Comparison of ENCODE assay signal across 18 cellular contexts in the genomic region with DNA sequence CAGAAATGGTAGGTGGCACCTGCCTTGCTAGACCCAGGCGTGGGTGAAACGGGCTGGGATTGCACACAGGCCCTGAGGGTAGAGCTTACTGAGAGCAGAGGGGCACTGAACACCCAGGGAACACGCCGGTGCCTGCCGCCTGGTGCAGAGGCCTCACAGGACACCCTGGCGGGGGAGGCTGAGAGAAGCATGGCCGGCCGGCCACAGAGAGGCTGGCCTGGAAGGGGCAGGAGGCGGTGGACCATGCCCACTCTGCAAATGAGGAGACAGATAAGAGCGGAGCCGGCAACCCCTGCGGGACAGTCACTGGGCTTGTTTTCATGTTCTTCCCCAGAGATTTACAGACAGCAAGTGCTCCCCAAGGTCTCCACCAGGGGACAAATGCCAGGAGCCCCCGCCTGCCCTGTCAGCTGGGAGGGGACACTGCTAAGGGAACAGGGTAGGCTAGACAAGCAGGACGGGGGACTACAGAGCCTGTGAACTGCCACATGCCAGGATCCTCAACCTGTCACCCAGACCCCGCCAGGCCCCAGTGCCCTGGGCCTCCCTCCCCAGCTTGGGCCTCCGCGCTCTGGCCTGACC. TPM values are rescaled to one million over a fixed set of nuclear protein-coding genes. Genes with fewer than 3 reads are reported as not detected.
DNase-seq lines count a peak whose midpoint lies in the region; ATAC-seq and TF ChIP-seq lines count a peak whose summit lies in the region.
"Had no signal": no experiment of that assay in that cellular context is flagged by ENCODE, and none has a peak within 500 bp of the region (broad histone marks: within the 10 kb centered on the region; RNA-seq: fewer than 3 reads in every experiment).

No MANE protein-coding gene starts in this region.

- no peak for DNase-seq in activated naive CD8-positive, alpha-beta T cell treated with anti-CD3 and anti-CD28 coated beads, Interleukin-2, amount 10 ng/mL, durations not matched to agents 7 days and 5 days
- DNase-seq in activated naive CD8-positive, alpha-beta T cell treated with anti-CD3 and anti-CD28 coated beads, Interleukin-2, amount 50 U/mL, for 24 hours = no peak
- peak; percentile 61 for DNase-seq in Karpas-422
- DNase-seq in endothelial cell (ENCODE audit: low spot score) = no peak
- peak; percentile 66 to 67 for DNase-seq in thyroid gland
- no peak for DNase-seq in GM19240 (ENCODE audit: insufficient read length, low spot score)
- DNase-seq in ureter (ENCODE audit: low spot score) = no peak
- DNase-seq: 8988T; CD8-positive, alpha-beta memory T cell; DMS79 treated with DMSO at 0.1 percent for 48 hours; HCEC 1CT; KG1; NCI-H1092; NCI-H1694; NCI-H2107; NCI-H2227 treated with DMSO at 0.1 percent for 48 hours; NCI-H524 had no signal

- TF ChIP-seq CTCF in endothelial cell (IDR thresholded peaks at IDR 0.05; ENCODE audit: unreplicated experiment) (peak; percentile 8), thyroid gland (IDR thresholded peaks at IDR 0.05) (peak in 1 of 6 experiments; percentile 12)

- H3K4me3 Mint-ChIP-seq in activated naive CD8-positive, alpha-beta T cell treated with anti-CD3 and anti-CD28 coated beads, Interleukin-2, amount 10 ng/mL, durations not matched to agents 7 days and 5 days = no peak overlapping the region
- H3K4me3 Mint-ChIP-seq in activated naive CD8-positive, alpha-beta T cell treated with anti-CD3 and anti-CD28 coated beads, Interleukin-2, amount 50 U/mL, for 24 hours = no peak overlapping the region
- H3K4me3 Mint-ChIP-seq in endothelial cell (ENCODE audit: unreplicated experiment) = no peak overlapping the region
- H3K4me3 Mint-ChIP-seq: CD8-positive, alpha-beta memory T cell had no signal

- peak overlapping the region; percentile 25 for H3K27ac Mint-ChIP-seq in activated naive CD8-positive, alpha-beta T cell treated with anti-CD3 and anti-CD28 coated beads, Interleukin-2, amount 10 ng/mL, durations not matched to agents 7 days and 5 days
- no peak overlapping the region for H3K27ac Mint-ChIP-seq in activated naive CD8-positive, alpha-beta T cell treated with anti-CD3 and anti-CD28 coated beads, Interleukin-2, amount 50 U/mL, for 24 hours
- H3K27ac Mint-ChIP-seq in endothelial cell (ENCODE audit: unreplicated experiment) = no peak overlapping the region

- H3K4me2 ChIP-seq in Karpas-422 (ENCODE audit: low read depth, low read length, poor library complexity, severe bottlenecking) = peak overlapping the region; percentile 2

- H3K4me1 ChIP-seq in Karpas-422 (ENCODE audit: low read length) = peaks cover 44% of the 10 kb centered on the region
- H3K4me1 ChIP-seq in thyroid gland = peaks cover 6 to 21% of the 10 kb centered on the region in 2 donors

- H3K79me2 ChIP-seq in Karpas-422 (ENCODE audit: low read length) = no peaks in the 10 kb centered on the region

- H3K9ac ChIP-seq in Karpas-422 (ENCODE audit: low read length) = peak overlapping the region; percentile 31; the same call in 1 of the 2 replicates

- peaks cover 2% of the 10 kb centered on the region for H3K27me3 Mint-ChIP-seq in activated naive CD8-positive, alpha-beta T cell treated with anti-CD3 and anti-CD28 coated beads, Interleukin-2, amount 10 ng/mL, durations not matched to agents 7 days and 5 days
- peaks cover 2% of the 10 kb centered on the region for H3K27me3 Mint-ChIP-seq in activated naive CD8-positive, alpha-beta T cell treated with anti-CD3 and anti-CD28 coated beads, Interleukin-2, amount 50 U/mL, for 24 hours
- peaks cover 6% of the 10 kb centered on the region for H3K27me3 Mint-ChIP-seq in endothelial cell (ENCODE audit: unreplicated experiment)

- intact Hi-C loops in thyroid gland (cut with DNase I) = no loop called here

- no peaks in the 10 kb centered on the region for H3K36me3 ChIP-seq in Karpas-422 (ENCODE audit: insufficient read depth, low read length)
- no peaks in the 10 kb centered on the region for H3K36me3 ChIP-seq in thyroid gland

- TF ChIP-seq POLR2A in thyroid gland (IDR thresholded peaks at IDR 0.05) = no peak

- no peaks in the 10 kb centered on the region for H4K20me1 ChIP-seq in Karpas-422 (ENCODE audit: insufficient read depth, low read depth, low read length)

- H3K27me3 ChIP-seq in Karpas-422 (ENCODE audit: low read length) = no peaks in the 10 kb centered on the region
- no peaks in the 10 kb centered on the region for H3K27me3 ChIP-seq in thyroid gland

- no peaks in the 10 kb centered on the region for H3K36me3 Mint-ChIP-seq in activated naive CD8-positive, alpha-beta T cell treated with anti-CD3 and anti-CD28 coated beads, Interleukin-2, amount 10 ng/mL, durations not matched to agents 7 days and 5 days
- H3K36me3 Mint-ChIP-seq in activated naive CD8-positive, alpha-beta T cell treated with anti-CD3 and anti-CD28 coated beads, Interleukin-2, amount 50 U/mL, for 24 hours (ENCODE audit: low read depth) = no peaks in the 10 kb centered on the region
- H3K36me3 Mint-ChIP-seq in endothelial cell (ENCODE audit: low read depth, unreplicated experiment) = no peaks in the 10 kb centered on the region

- no peaks in the 10 kb centered on the region for H3K9me2 ChIP-seq in Karpas-422 (replicated peaks; ENCODE audit: insufficient read depth, low read length)

- H3K9me3 ChIP-seq in Karpas-422 (ENCODE audit: low read length) (no peaks in the 10 kb centered on the region), thyroid gland (no peaks in the 10 kb centered on the region)

- POLR2A ChIA-PET in activated naive CD8-positive, alpha-beta T cell treated with anti-CD3 and anti-CD28 coated beads, Interleukin-2, amount 10 ng/mL, durations not matched to agents 7 days and 5 days (lab: Charles Lee) = no interaction called here

- peaks cover 30% of the 10 kb centered on the region for H3K4me1 Mint-ChIP-seq in activated naive CD8-positive, alpha-beta T cell treated with anti-CD3 and anti-CD28 coated beads, Interleukin-2, amount 10 ng/mL, durations not matched to agents 7 days and 5 days
- peaks cover 22% of the 10 kb centered on the region for H3K4me1 Mint-ChIP-seq in activated naive CD8-positive, alpha-beta T cell treated with anti-CD3 and anti-CD28 coated beads, Interleukin-2, amount 50 U/mL, for 24 hours
- peaks cover 13% of the 10 kb centered on the region for H3K4me1 Mint-ChIP-seq in endothelial cell (ENCODE audit: unreplicated experiment)

- WGBS in thyroid gland, 2 donors = 59 to 70% methylated on average over 13 to 14 of the region's 17 CpGs

- H3K4me3 ChIP-seq in Karpas-422 (ENCODE audit: low read length) = no peak overlapping the region; the same call in 1 of the 2 replicates
- H3K4me3 ChIP-seq in thyroid gland (replicated peaks in 1 of 3) = no peak overlapping the region

- H3K9me3 Mint-ChIP-seq in activated naive CD8-positive, alpha-beta T cell treated with anti-CD3 and anti-CD28 coated beads, Interleukin-2, amount 10 ng/mL, durations not matched to agents 7 days and 5 days = no peaks in the 10 kb centered on the region
- no peaks in the 10 kb centered on the region for H3K9me3 Mint-ChIP-seq in activated naive CD8-positive, alpha-beta T cell treated with anti-CD3 and anti-CD28 coated beads, Interleukin-2, amount 50 U/mL, for 24 hours
- H3K9me3 Mint-ChIP-seq in endothelial cell (ENCODE audit: unreplicated experiment) = no peaks in the 10 kb centered on the region
- H3K9me3 Mint-ChIP-seq: CD8-positive, alpha-beta memory T cell had no signal

- H2AFZ ChIP-seq in Karpas-422 (ENCODE audit: low read length) = no peak overlapping the region; the same call in 1 of the 2 replicates

- ATAC-seq in activated naive CD8-positive, alpha-beta T cell treated with anti-CD3 and anti-CD28 coated beads, Interleukin-2, amount 10 ng/mL, durations not matched to agents 7 days and 5 days (ENCODE audit: low read depth) = no peak
- no peak for ATAC-seq in activated naive CD8-positive, alpha-beta T cell treated with anti-CD3 and anti-CD28 coated beads, Interleukin-2, amount 50 U/mL, for 24 hours
- ATAC-seq in GM18519 (IDR thresholded peaks at IDR 0.05; ENCODE audit: low FRiP score, unreplicated experiment) = no peak

- H3K27ac ChIP-seq in Karpas-422 (ENCODE audit: low read length) = no peak overlapping the region
- no peak overlapping the region for H3K27ac ChIP-seq in thyroid gland

RNA-seq across cellular contexts. Expression of a gene that starts 38.5 kb away (rescaled TPM):
- total RNA-seq in activated naive CD8-positive, alpha-beta T cell treated with anti-CD3 and anti-CD28 coated beads, Interleukin-2, amount 10 ng/mL, durations not matched to agents 7 days and 5 days = 10 to 100 TPM; 77.0 to 87.4 TPM
- total RNA-seq in Karpas-422 (2014; rRNA removed; shearing (Covaris generic); ENCODE audit: low replicate concordance) = 38.1 and 60.1 TPM in 2 replicates
- total RNA-seq in endothelial cell (ENCODE audit: unreplicated experiment) = 63.6 TPM
- 10 to 100 TPM; 47.6 to 82.4 (median 68.7) TPM for total RNA-seq in thyroid gland
- total RNA-seq in ureter = 64.9 TPM

Comparison
In these comparisons a context has a peak if more than half of its experiments do, and no peak if none do; other contexts are left out.
1. DNase-seq: peak in Karpas-422 (single experiment) and thyroid gland (2 of 2); none in activated naive CD8-positive, alpha-beta T cell treated with anti-CD3 and anti-CD28 coated beads, Interleukin-2, amount 10 ng/mL, durations not matched to agents 7 days and 5 days (single experiment), activated naive CD8-positive, alpha-beta T cell treated with anti-CD3 and anti-CD28 coated beads, Interleukin-2, amount 50 U/mL, for 24 hours (single experiment), endothelial cell (single experiment), GM19240 (single experiment) and ureter (single experiment).